19 cellular contexts compared by ENCODE assay signal in genomic region chr16:18805257-18805773, GRCh38. TPM values are rescaled to one million over a fixed set of nuclear protein-coding genes. Genes with fewer than 3 reads are reported as not detected.
DNase-seq lines count a peak whose midpoint lies in the region; ATAC-seq and TF ChIP-seq lines count a peak whose summit lies in the region.
"Had no signal": no experiment of that assay in that cellular context is flagged by ENCODE, and none has a peak within 500 bp of the region (broad histone marks: within the 10 kb centered on the region; RNA-seq: fewer than 3 reads in every experiment).

No MANE protein-coding gene starts in this region.

- no peak overlapping the region for H3K9ac ChIP-seq in HUES48 (ENCODE audit: low read depth, low read length)

- H3K4me3 ChIP-seq in HUES48 (ENCODE audit: low read depth, low read length), result no peak overlapping the region
- no peak overlapping the region for H3K4me3 ChIP-seq in psoas muscle
- H3K4me3 ChIP-seq: A549, coronary artery, esophagus squamous epithelium, hepatocyte had no signal

- H3K9me3 ChIP-seq in HUES48 (ENCODE audit: control insufficient read depth, insufficient read depth, low read length) (no peaks in the 10 kb centered on the region), psoas muscle (no peaks in the 10 kb centered on the region)
- H3K9me3 ChIP-seq: A549, esophagus squamous epithelium had no signal

- ATAC-seq in activated CD4-positive, alpha-beta T cell treated with anti-CD3 and anti-CD28 coated beads for 36 hours, result no peak
- ATAC-seq in psoas muscle (no peak), GM21619 (IDR thresholded peaks at IDR 0.05; ENCODE audit: unreplicated experiment) (no peak)
- ATAC-seq: A549, left colon, right cardiac atrium had no signal

- H3K4me1 Mint-ChIP-seq in activated CD4-positive, alpha-beta T cell treated with anti-CD3 and anti-CD28 coated beads for 36 hours, result peaks cover 30% of the 10 kb centered on the region
- peaks cover 29% of the 10 kb centered on the region for H3K4me1 Mint-ChIP-seq in activated naive CD8-positive, alpha-beta T cell treated with anti-CD3 and anti-CD28 coated beads for 36 hours

- H3K27me3 Mint-ChIP-seq in activated CD4-positive, alpha-beta T cell treated with anti-CD3 and anti-CD28 coated beads for 36 hours, result no peaks in the 10 kb centered on the region
- peaks cover 7% of the 10 kb centered on the region for H3K27me3 Mint-ChIP-seq in activated naive CD8-positive, alpha-beta T cell treated with anti-CD3 and anti-CD28 coated beads for 36 hours

- CTCF ChIA-PET in activated CD4-positive, alpha-beta T cell treated with anti-CD3 and anti-CD28 coated beads for 36 hours (lab: Charles Lee), result interaction anchor here (0.6 to 2.2 kb wide), 7 partner anchors 10 to 133 kb away, joined by 3 to 9 read pairs (median 3); partner anchors contain the start of gene RPS15A

- H3K36me3 ChIP-seq in HUES48 (ENCODE audit: control insufficient read depth, insufficient read depth, low read length) (peaks cover 35% of the 10 kb centered on the region), psoas muscle (ENCODE audit: insufficient read depth in 1 of 2, low read depth in 1 of 2) (peaks cover 9 to 50% of the 10 kb centered on the region in 2 donors)

- no peaks in the 10 kb centered on the region for H3K27me3 ChIP-seq in HUES48 (ENCODE audit: control insufficient read depth, insufficient read depth, low read length)
- no peaks in the 10 kb centered on the region for H3K27me3 ChIP-seq in psoas muscle (ENCODE audit: insufficient read depth in 3 of 3, low read length in 2 of 3)
- H3K27me3 ChIP-seq: esophagus squamous epithelium, hepatocyte had no signal

- H3K36me3 Mint-ChIP-seq in activated CD4-positive, alpha-beta T cell treated with anti-CD3 and anti-CD28 coated beads for 36 hours (ENCODE audit: low read depth), result peaks cover 44% of the 10 kb centered on the region
- peaks cover 34% of the 10 kb centered on the region for H3K36me3 Mint-ChIP-seq in activated naive CD8-positive, alpha-beta T cell treated with anti-CD3 and anti-CD28 coated beads for 36 hours

- no peak for TF ChIP-seq CTCF in psoas muscle (IDR thresholded peaks at IDR 0.05)

- no peaks in the 10 kb centered on the region for H3K9me3 Mint-ChIP-seq in activated CD4-positive, alpha-beta T cell treated with anti-CD3 and anti-CD28 coated beads for 36 hours (ENCODE audit: low read depth)
- no peaks in the 10 kb centered on the region for H3K9me3 Mint-ChIP-seq in activated naive CD8-positive, alpha-beta T cell treated with anti-CD3 and anti-CD28 coated beads for 36 hours

- H3K27ac ChIP-seq in HUES48 (ENCODE audit: low read depth, low read length) (peak overlapping the region; percentile 77), psoas muscle (peak overlapping the region; percentile 82)
- H3K27ac ChIP-seq: coronary artery, hepatocyte had no signal

- no peak overlapping the region for H3K4me3 Mint-ChIP-seq in activated CD4-positive, alpha-beta T cell treated with anti-CD3 and anti-CD28 coated beads for 36 hours
- no peak overlapping the region for H3K4me3 Mint-ChIP-seq in activated naive CD8-positive, alpha-beta T cell treated with anti-CD3 and anti-CD28 coated beads for 36 hours

- intact Hi-C loops in activated CD4-positive, alpha-beta T cell treated with anti-CD3 and anti-CD28 coated beads for 36 hours (cut with DNase I, micrococcal nuclease), result no loop called here
- intact Hi-C loops in psoas muscle (cut with DNase I), result loop anchor here (10.0 kb wide), 2 partner anchors 49 to 159 kb away; no protein-coding TSS in a partner anchor

- no peak for DNase-seq in activated CD4-positive, alpha-beta T cell treated with anti-CD3 and anti-CD28 coated beads for 36 hours
- DNase-seq in activated CD4-positive, alpha-beta T cell treated with anti-CD3 and anti-CD28 coated beads, Interleukin-2, amount 50 U/mL, for 48 hours, result no peak
- no peak for DNase-seq in activated naive CD8-positive, alpha-beta T cell treated with anti-CD3 and anti-CD28 coated beads for 36 hours
- no peak for DNase-seq in psoas muscle
- DNase-seq in COLO829 (ENCODE audit: low spot score), result no peak
- DNase-seq in cerebellar cortex (ENCODE audit: low spot score), result no peak
- DNase-seq: anterior cingulate cortex; Calu3; esophagus squamous epithelium; left colon; NCI-H187 treated with DMSO at 0.1 percent for 48 hours; NCI-H526 treated with DMSO at 0.1 percent for 48 hours; right cardiac atrium; stimulated activated naive CD4-positive, alpha-beta T cell had no signal

- 14 to 26% (median 24%) methylated on average over 2 of the region's 2 CpGs for WGBS in psoas muscle, 3 donors

- POLR2A ChIA-PET in activated CD4-positive, alpha-beta T cell treated with anti-CD3 and anti-CD28 coated beads for 36 hours (lab: Charles Lee), result interaction anchor here (7.6 kb wide), 1 partner anchor 16 kb away, joined by 119 read pairs; the partner anchor contains the start of gene RPS15A

- peaks cover 40% of the 10 kb centered on the region for H3K4me1 ChIP-seq in HUES48 (ENCODE audit: control insufficient read depth, insufficient read depth, low read length)
- peaks cover 23% of the 10 kb centered on the region for H3K4me1 ChIP-seq in psoas muscle

- peak overlapping the region; percentile 67 for H3K27ac Mint-ChIP-seq in activated CD4-positive, alpha-beta T cell treated with anti-CD3 and anti-CD28 coated beads for 36 hours
- peak overlapping the region; percentile 84 for H3K27ac Mint-ChIP-seq in activated naive CD8-positive, alpha-beta T cell treated with anti-CD3 and anti-CD28 coated beads for 36 hours

RNA-seq across cellular contexts. Expression of gene ARL6IP1, which starts 4.0 kb away (rescaled TPM):
- total RNA-seq in activated CD4-positive, alpha-beta T cell treated with anti-CD3 and anti-CD28 coated beads for 36 hours, result 100 to 1,000 TPM in 1 of 2 experiments, 10 to 100 TPM in 1; 92.0 to 102 TPM
- total RNA-seq in activated naive CD8-positive, alpha-beta T cell treated with anti-CD3 and anti-CD28 coated beads for 36 hours, result 100 to 1,000 TPM; 102 to 105 TPM
- total RNA-seq in psoas muscle, result 10 to 100 TPM; 13.2 to 24.6 (median 15.1) TPM
- polyA plus RNA-seq in psoas muscle, result 10 to 100 TPM; 15.9 to 22.7 (median 20.1) TPM

RNA-seq across cellular contexts. Expression of gene RPS15A, which starts 15.2 kb away (rescaled TPM):
- 1,000 to 10,000 TPM; 1,904 to 2,150 TPM for total RNA-seq in activated CD4-positive, alpha-beta T cell treated with anti-CD3 and anti-CD28 coated beads for 36 hours
- total RNA-seq in activated naive CD8-positive, alpha-beta T cell treated with anti-CD3 and anti-CD28 coated beads for 36 hours, result 1,000 to 10,000 TPM; 1,879 to 1,890 TPM
- 1,000 to 10,000 TPM in 2 of 4 donors, 100 to 1,000 TPM in 2; 822 to 1,272 (median 1,015) TPM for total RNA-seq in psoas muscle
- 1,000 to 10,000 TPM; 2,392 to 3,567 (median 3,085) TPM for polyA plus RNA-seq in psoas muscle

Comparison
In these comparisons a context has a peak if more than half of its experiments do, and no peak if none do; other contexts are left out.
1. intact Hi-C loops: an anchor here in psoas muscle (10.0 kb wide); none called in activated CD4-positive, alpha-beta T cell treated with anti-CD3 and anti-CD28 coated beads for 36 hours.